ENCODE assay signal across 1 cellular context in the genomic region with DNA sequence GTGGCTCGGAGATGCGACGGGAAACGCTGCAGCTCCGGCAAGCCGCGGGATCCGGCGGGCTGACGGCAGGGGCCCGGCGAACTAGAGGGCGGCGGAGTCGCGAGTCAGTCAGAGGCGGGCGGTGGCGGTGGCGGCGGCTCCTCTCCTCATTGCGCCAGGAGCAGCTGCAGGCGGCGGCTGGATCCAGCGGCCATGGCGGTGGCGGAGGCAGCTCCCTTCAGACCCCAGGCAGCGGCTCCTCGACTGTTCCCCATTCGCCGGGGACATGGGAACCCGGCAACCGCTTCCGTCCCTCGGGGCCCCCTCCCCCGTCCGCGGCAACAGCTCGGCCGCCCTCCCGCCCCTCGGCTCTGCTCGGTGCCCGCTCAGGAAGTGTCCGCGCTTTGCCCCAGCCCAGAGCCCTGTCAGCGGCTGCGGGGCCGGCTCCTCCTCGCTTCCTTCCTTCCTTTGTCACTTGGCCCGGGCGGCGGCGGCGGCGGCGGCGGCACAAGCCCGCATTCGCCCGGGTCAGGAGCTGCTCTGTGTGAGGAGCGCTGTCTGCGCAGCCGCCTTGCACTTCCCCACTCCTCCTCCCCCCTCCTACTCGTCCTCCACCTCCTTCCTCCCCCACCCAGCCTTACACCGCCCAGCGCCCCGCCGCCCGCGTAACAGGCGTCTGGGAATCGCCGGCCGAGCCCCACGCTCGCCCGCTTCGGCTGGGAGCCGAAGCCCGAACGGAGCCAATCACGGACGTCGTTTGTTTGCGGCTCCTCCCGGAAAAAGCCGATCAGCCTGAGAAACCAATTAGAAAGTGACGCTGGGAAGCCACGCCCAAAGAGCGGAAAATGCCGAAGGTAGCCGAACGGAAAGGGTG.
TF ChIP-seq lines count a peak whose summit lies in the region.

TSS of gene GSK3B (minus strand) at position 525 of the 853 bp plus-strand sequence. CDS start 1,013 bp downstream, outside the sequence.

TF ChIP-seq in HEK293, 187 proteins besides CTCF, POLR2A, EP300 and RAD21 (continued from another document and continues in another):
- TF ChIP-seq ZSCAN18 (tag by site-specific recombination; IDR thresholded peaks at IDR 0.05) (no peak), YY1 (tag by site-specific recombination; IDR thresholded peaks at IDR 0.05) (peak; percentile 83; the same call in 1 of the 2 replicates), ZNF549 (tag by site-specific recombination; IDR thresholded peaks at IDR 0.05) (no peak), SP7 (tag by site-specific recombination; IDR thresholded peaks at IDR 0.05) (peak; percentile 58; the same call in 1 of the 2 replicates), ZNF600 (tag by site-specific recombination; IDR thresholded peaks at IDR 0.05) (peak; percentile 76), ZNF398 (tag by site-specific recombination; IDR thresholded peaks at IDR 0.05) (peak; percentile 75), ZBTB8A (tag by site-specific recombination; IDR thresholded peaks at IDR 0.05) (peak; percentile 98), ZNF610 (tag by site-specific recombination; IDR thresholded peaks at IDR 0.05; ENCODE audit: borderline replicate concordance) (peak; percentile 44; the same call in 1 of the 2 replicates), ZNF670 (tag by site-specific recombination; IDR thresholded peaks at IDR 0.05; ENCODE audit: low read depth) (no peak), ZNF146 (tag by site-specific recombination; IDR thresholded peaks at IDR 0.05) (0 out of 2 replicates have a peak, but pooled peaks have one; percentile 6), ZNF24 (tag by site-specific recombination; IDR thresholded peaks at IDR 0.05) (0 out of 2 replicates have a peak, but pooled peaks have one; percentile 52), SCRT1 (tag by site-specific recombination; IDR thresholded peaks at IDR 0.05; ENCODE audit: borderline replicate concordance) (no peak), ZBTB6 (tag by site-specific recombination; IDR thresholded peaks at IDR 0.05) (0 out of 2 replicates have a peak, but pooled peaks have one; percentile 51), KLF16 (tag by site-specific recombination; IDR thresholded peaks at IDR 0.05) (peak; percentile 56; the same call in 1 of the 2 replicates), ZNF394 (tag by site-specific recombination; IDR thresholded peaks at IDR 0.05; ENCODE audit: borderline replicate concordance) (peak; percentile 71; the same call in 1 of the 2 replicates), ZFHX2 (tag by site-specific recombination; conservative IDR thresholded peaks at IDR 0.05) (peak; percentile 91), SP2 (tag by site-specific recombination; IDR thresholded peaks at IDR 0.05) (peak; percentile 62), ZNF2 (tag by site-specific recombination; IDR thresholded peaks at IDR 0.05) (no peak), ZBTB7A (tag by site-specific recombination; IDR thresholded peaks at IDR 0.05; ENCODE audit: low read depth) (peak; percentile 29; the same call in 1 of the 2 replicates), ZNF140 (tag by site-specific recombination; IDR thresholded peaks at IDR 0.05) (no peak), ZNF341 (tag by site-specific recombination; IDR thresholded peaks at IDR 0.05; ENCODE audit: low read depth) (peak; percentile 96), ZSCAN30 (tag by site-specific recombination; IDR thresholded peaks at IDR 0.05) (peak; percentile 73; the same call in 1 of the 2 replicates), SCRT2 (tag by site-specific recombination; IDR thresholded peaks at IDR 0.05) (peak; percentile 60), ZNF266 (tag by site-specific recombination; IDR thresholded peaks at IDR 0.05; ENCODE audit: low read depth) (no peak), ZNF335 (tag by site-specific recombination; conservative IDR thresholded peaks at IDR 0.05) (peak; percentile 19; the same call in 1 of the 2 replicates), MZF1 (tag by site-specific recombination; IDR thresholded peaks at IDR 0.05; ENCODE audit: borderline replicate concordance) (peak; percentile 89; the same call in 1 of the 2 replicates), ZXDB (tag by site-specific recombination; IDR thresholded peaks at IDR 0.05) (peak; percentile 82), YY2 (tag by site-specific recombination; IDR thresholded peaks at IDR 0.05) (peak; percentile 78), ZNF501 (tag by site-specific recombination; IDR thresholded peaks at IDR 0.05) (peak; percentile 77), GLIS2 (tag by site-specific recombination; IDR thresholded peaks at IDR 0.05) (peak; percentile 50; the same call in 1 of the 2 replicates), ZEB2 (tag by site-specific recombination; IDR thresholded peaks at IDR 0.05) (0 out of 2 replicates have a peak, but pooled peaks have one; percentile 57), ZNF837 (tag by site-specific recombination; IDR thresholded peaks at IDR 0.05) (0 out of 2 replicates have a peak, but pooled peaks have one; percentile 39), ZBTB48 (tag by site-specific recombination; IDR thresholded peaks at IDR 0.05) (peak; percentile 59; the same call in 1 of the 2 replicates), ZNF121 (tag by site-specific recombination; IDR thresholded peaks at IDR 0.05) (peak; percentile 40; the same call in 1 of the 2 replicates), ZBTB20 (tag by site-specific recombination; IDR thresholded peaks at IDR 0.05) (peak; percentile 95), GLI4 (tag by site-specific recombination; IDR thresholded peaks at IDR 0.05) (0 out of 2 replicates have a peak, but pooled peaks have one; percentile 57), ZBTB11 (tag by site-specific recombination; conservative IDR thresholded peaks at IDR 0.05; ENCODE audit: low read depth) (peak; percentile 85), KLF8 (tag by site-specific recombination; IDR thresholded peaks at IDR 0.05) (peak; percentile 39; the same call in 1 of the 2 replicates), BCL11B (tag by site-specific recombination; IDR thresholded peaks at IDR 0.05; ENCODE audit: low read depth) (peak; percentile 51; the same call in 1 of the 2 replicates), ZNF658 (tag by site-specific recombination; IDR thresholded peaks at IDR 0.05) (no peak)
- TF ChIP-seq, protein P1, sequence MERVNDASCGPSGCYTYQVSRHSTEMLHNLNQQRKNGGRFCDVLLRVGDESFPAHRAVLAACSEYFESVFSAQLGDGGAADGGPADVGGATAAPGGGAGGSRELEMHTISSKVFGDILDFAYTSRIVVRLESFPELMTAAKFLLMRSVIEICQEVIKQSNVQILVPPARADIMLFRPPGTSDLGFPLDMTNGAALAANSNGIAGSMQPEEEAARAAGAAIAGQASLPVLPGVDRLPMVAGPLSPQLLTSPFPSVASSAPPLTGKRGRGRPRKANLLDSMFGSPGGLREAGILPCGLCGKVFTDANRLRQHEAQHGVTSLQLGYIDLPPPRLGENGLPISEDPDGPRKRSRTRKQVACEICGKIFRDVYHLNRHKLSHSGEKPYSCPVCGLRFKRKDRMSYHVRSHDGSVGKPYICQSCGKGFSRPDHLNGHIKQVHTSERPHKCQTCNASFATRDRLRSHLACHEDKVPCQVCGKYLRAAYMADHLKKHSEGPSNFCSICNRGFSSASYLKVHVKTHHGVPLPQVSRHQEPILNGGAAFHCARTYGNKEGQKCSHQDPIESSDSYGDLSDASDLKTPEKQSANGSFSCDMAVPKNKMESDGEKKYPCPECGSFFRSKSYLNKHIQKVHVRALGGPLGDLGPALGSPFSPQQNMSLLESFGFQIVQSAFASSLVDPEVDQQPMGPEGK (tag by site-specific recombination; IDR thresholded peaks at IDR 0.05) = peak; percentile 85
- TF ChIP-seq, protein P2, sequence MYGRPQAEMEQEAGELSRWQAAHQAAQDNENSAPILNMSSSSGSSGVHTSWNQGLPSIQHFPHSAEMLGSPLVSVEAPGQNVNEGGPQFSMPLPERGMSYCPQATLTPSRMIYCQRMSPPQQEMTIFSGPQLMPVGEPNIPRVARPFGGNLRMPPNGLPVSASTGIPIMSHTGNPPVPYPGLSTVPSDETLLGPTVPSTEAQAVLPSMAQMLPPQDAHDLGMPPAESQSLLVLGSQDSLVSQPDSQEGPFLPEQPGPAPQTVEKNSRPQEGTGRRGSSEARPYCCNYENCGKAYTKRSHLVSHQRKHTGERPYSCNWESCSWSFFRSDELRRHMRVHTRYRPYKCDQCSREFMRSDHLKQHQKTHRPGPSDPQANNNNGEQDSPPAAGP (tag by site-specific recombination; IDR thresholded peaks at IDR 0.05) = peak; percentile 41; the same call in 1 of the 2 replicates
- TF ChIP-seq, protein P3, sequence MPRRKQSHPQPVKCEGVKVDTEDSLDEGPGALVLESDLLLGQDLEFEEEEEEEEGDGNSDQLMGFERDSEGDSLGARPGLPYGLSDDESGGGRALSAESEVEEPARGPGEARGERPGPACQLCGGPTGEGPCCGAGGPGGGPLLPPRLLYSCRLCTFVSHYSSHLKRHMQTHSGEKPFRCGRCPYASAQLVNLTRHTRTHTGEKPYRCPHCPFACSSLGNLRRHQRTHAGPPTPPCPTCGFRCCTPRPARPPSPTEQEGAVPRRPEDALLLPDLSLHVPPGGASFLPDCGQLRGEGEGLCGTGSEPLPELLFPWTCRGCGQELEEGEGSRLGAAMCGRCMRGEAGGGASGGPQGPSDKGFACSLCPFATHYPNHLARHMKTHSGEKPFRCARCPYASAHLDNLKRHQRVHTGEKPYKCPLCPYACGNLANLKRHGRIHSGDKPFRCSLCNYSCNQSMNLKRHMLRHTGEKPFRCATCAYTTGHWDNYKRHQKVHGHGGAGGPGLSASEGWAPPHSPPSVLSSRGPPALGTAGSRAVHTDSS (tag by site-specific recombination; IDR thresholded peaks at IDR 0.05) = 0 out of 2 replicates have a peak, but pooled peaks have one; percentile 22
- TF ChIP-seq, protein P4, sequence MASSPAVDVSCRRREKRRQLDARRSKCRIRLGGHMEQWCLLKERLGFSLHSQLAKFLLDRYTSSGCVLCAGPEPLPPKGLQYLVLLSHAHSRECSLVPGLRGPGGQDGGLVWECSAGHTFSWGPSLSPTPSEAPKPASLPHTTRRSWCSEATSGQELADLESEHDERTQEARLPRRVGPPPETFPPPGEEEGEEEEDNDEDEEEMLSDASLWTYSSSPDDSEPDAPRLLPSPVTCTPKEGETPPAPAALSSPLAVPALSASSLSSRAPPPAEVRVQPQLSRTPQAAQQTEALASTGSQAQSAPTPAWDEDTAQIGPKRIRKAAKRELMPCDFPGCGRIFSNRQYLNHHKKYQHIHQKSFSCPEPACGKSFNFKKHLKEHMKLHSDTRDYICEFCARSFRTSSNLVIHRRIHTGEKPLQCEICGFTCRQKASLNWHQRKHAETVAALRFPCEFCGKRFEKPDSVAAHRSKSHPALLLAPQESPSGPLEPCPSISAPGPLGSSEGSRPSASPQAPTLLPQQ (tag by site-specific recombination; IDR thresholded peaks at IDR 0.05) = 0 out of 2 replicates have a peak, but pooled peaks have one; percentile 43
